Comparison of ENCODE assay signal across 8 cellular contexts in the genomic region with DNA sequence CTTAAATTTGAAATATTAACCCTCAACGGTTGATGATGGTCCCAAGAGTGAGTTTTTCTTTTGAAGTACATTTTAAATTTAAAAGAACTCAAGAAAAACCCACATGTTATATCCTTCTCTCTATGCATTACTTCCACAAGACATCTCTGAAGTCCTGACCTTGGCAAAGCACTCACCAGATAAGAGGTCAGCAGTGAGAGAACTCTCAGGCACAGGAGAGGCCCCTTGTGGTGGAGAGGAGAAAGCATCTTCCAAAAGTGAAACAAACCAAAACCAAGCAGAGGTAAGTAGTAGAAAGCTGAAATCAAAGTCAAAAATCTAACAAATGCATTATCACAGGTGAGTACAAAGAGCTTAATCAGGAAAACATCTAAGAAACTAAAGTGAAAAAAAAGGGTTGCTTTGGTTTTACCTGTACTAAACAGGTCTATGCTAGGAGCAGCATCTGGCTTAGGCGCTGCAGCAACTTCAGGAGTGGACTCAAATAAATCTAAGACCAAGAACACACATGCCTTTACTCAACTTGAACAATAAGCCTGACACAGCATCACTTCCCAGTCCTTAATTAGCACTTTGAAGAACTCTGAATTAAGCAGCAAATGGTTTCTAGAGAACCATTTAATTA.
DNase-seq lines count a peak whose midpoint lies in the region; ATAC-seq and TF ChIP-seq lines count a peak whose summit lies in the region.

No MANE protein-coding gene starts in this region.

- H3K27me3 ChIP-seq in mammary epithelial cell (ENCODE audit: insufficient read depth, low read length), result no peaks in the 10 kb centered on the region
- H3K27me3 ChIP-seq in smooth muscle cell (ENCODE audit: low read depth), result no peaks in the 10 kb centered on the region

- H3K27me3 Mint-ChIP-seq in activated CD8-positive, alpha-beta memory T cell treated with anti-CD3 and anti-CD28 coated beads, Interleukin-2, amount 10 ng/mL, durations not matched to agents 7 days and 5 days, result no peaks in the 10 kb centered on the region

- H3K36me3 ChIP-seq in mammary epithelial cell (ENCODE audit: insufficient read depth, low read length) (no peaks in the 10 kb centered on the region), smooth muscle cell (ENCODE audit: low read depth) (no peaks in the 10 kb centered on the region)

- H3F3A ChIP-seq in smooth muscle cell (ENCODE audit: low read depth), result no peaks in the 10 kb centered on the region

- H3K4me3 ChIP-seq in HFF-Myc (replicated peaks; ENCODE audit: low read depth, low read length), result no peak overlapping the region
- no peak overlapping the region for H3K4me3 ChIP-seq in LNCaP clone FGC (ENCODE audit: low read depth, low read length)
- H3K4me3 ChIP-seq in mammary epithelial cell (replicated peaks in 1 of 3; ENCODE audit: insufficient read depth in 1 of 3, low read depth in 2 of 3, low read length in 3 of 3), result no peak overlapping the region
- H3K4me3 ChIP-seq in smooth muscle cell, result no peak overlapping the region

- TF ChIP-seq CTCF in HFF-Myc (IDR thresholded peaks at IDR 0.05; ENCODE audit: low read depth, low read length, missing control alignments), result peak; percentile 54
- peak; percentile 55 for TF ChIP-seq CTCF in LNCaP clone FGC (IDR thresholded peaks at IDR 0.05; ENCODE audit: control insufficient read depth, extremely low read depth, insufficient read depth)
- TF ChIP-seq CTCF in mammary epithelial cell (conservative IDR thresholded peaks at IDR 0.05 in 1 of 2, IDR thresholded peaks at IDR 0.05 in 1 of 2; ENCODE audit: extremely low read depth in 1 of 2, insufficient read depth in 1 of 2, low read depth in 1 of 2, low read length in 2 of 2), result peak; percentile 52 to 66
- TF ChIP-seq CTCF in smooth muscle cell (IDR thresholded peaks at IDR 0.05; ENCODE audit: borderline replicate concordance, insufficient read depth, poor library complexity, severe bottlenecking), result peak; percentile 43

- H2AFZ ChIP-seq in mammary epithelial cell (ENCODE audit: low read depth, low read length), result no peak overlapping the region
- no peak overlapping the region for H2AFZ ChIP-seq in smooth muscle cell (ENCODE audit: low read depth)

- H3K4me3 Mint-ChIP-seq in activated CD8-positive, alpha-beta memory T cell treated with anti-CD3 and anti-CD28 coated beads, Interleukin-2, amount 10 ng/mL, durations not matched to agents 7 days and 5 days, result peak overlapping the region; percentile 12

- dilution Hi-C loops in mammary epithelial cell (cut with HindIII; ENCODE audit: low sequenced_read_pairs), result no loop called here

- H3K36me3 Mint-ChIP-seq in activated CD8-positive, alpha-beta memory T cell treated with anti-CD3 and anti-CD28 coated beads, Interleukin-2, amount 10 ng/mL, durations not matched to agents 7 days and 5 days, result no peaks in the 10 kb centered on the region

- H3K27ac Mint-ChIP-seq in activated CD8-positive, alpha-beta memory T cell treated with anti-CD3 and anti-CD28 coated beads, Interleukin-2, amount 10 ng/mL, durations not matched to agents 7 days and 5 days, result no peak overlapping the region

- H3K27ac ChIP-seq in mammary epithelial cell (ENCODE audit: insufficient read depth, low read depth, low read length), result no peak overlapping the region
- H3K27ac ChIP-seq in smooth muscle cell (ENCODE audit: low read depth), result no peak overlapping the region

- peaks cover 2% of the 10 kb centered on the region for H3K4me1 Mint-ChIP-seq in activated CD8-positive, alpha-beta memory T cell treated with anti-CD3 and anti-CD28 coated beads, Interleukin-2, amount 10 ng/mL, durations not matched to agents 7 days and 5 days

- intact Hi-C loops in mammary epithelial cell (cut with micrococcal nuclease), result no loop called here

- H3K9me3 ChIP-seq in mammary epithelial cell (replicated peaks; ENCODE audit: insufficient read depth, low read length) (no peaks in the 10 kb centered on the region), smooth muscle cell (replicated peaks; ENCODE audit: low read depth) (no peaks in the 10 kb centered on the region)

- in situ Hi-C loops in mammary epithelial cell (cut with MboI; ENCODE audit: low sequenced_read_pairs in 2 of 2), result no loop called here

- H4K20me1 ChIP-seq in mammary epithelial cell (ENCODE audit: insufficient read depth, low read length) (no peaks in the 10 kb centered on the region), smooth muscle cell (ENCODE audit: low read depth) (no peaks in the 10 kb centered on the region)

- CTCF ChIA-PET in activated CD8-positive, alpha-beta memory T cell treated with anti-CD3 and anti-CD28 coated beads, Interleukin-2, amount 10 ng/mL, durations not matched to agents 7 days and 5 days (lab: Charles Lee), result no interaction called here
- CTCF ChIA-PET in mammary epithelial cell (lab: Charles Lee; ENCODE audit: low non-redundant PET), result interaction anchor here (0.6 kb wide), 1 partner anchor 12 kb away, joined by 4 read pairs; no protein-coding TSS in a partner anchor

- H3K4me2 ChIP-seq in mammary epithelial cell (ENCODE audit: insufficient read depth, low read depth, low read length), result peak overlapping the region; percentile 53
- H3K4me2 ChIP-seq in smooth muscle cell, result no peak overlapping the region

- ATAC-seq in activated CD8-positive, alpha-beta memory T cell treated with anti-CD3 and anti-CD28 coated beads, Interleukin-2, amount 10 ng/mL, durations not matched to agents 7 days and 5 days, result peak; percentile 51

- H3K4me1 ChIP-seq in mammary epithelial cell (ENCODE audit: insufficient read depth, low read length), result no peaks in the 10 kb centered on the region
- no peaks in the 10 kb centered on the region for H3K4me1 ChIP-seq in smooth muscle cell (ENCODE audit: low read depth)

- WGBS in mammary epithelial cell (ENCODE audit: low coverage, missing lambda C conversion rate), result 90% methylated on average over 2 of the region's 2 CpGs
- 88% methylated on average over 2 of the region's 2 CpGs for WGBS in smooth muscle cell (ENCODE audit: low lambda C conversion rate)

- H3K79me2 ChIP-seq in mammary epithelial cell (ENCODE audit: insufficient read depth, low read length) (no peaks in the 10 kb centered on the region), smooth muscle cell (ENCODE audit: low read depth) (no peaks in the 10 kb centered on the region)

- H3K9me3 Mint-ChIP-seq in activated CD8-positive, alpha-beta memory T cell treated with anti-CD3 and anti-CD28 coated beads, Interleukin-2, amount 10 ng/mL, durations not matched to agents 7 days and 5 days (ENCODE audit: low read depth), result no peaks in the 10 kb centered on the region

- no TSS peak for BruUV-seq in mammary epithelial cell (replicated peaks; lab: Mats Ljungman, UMichigan)

- no peak overlapping the region for H3K9ac ChIP-seq in mammary epithelial cell (ENCODE audit: insufficient read depth, low read length)
- no peak overlapping the region for H3K9ac ChIP-seq in smooth muscle cell (ENCODE audit: low read depth)

- DNase-seq in activated CD8-positive, alpha-beta memory T cell treated with anti-CD3 and anti-CD28 coated beads, Interleukin-2, amount 10 ng/mL, durations not matched to agents 7 days and 5 days, result no peak
- DNase-seq in activated CD8-positive, alpha-beta memory T cell treated with anti-CD3 and anti-CD28 coated beads, Interleukin-2, amount 50 U/mL, for 48 hours, result no peak
- peak; percentile 2 for DNase-seq in HFF-Myc (ENCODE audit: extremely low read depth, low read depth)
- peak; percentile 17 for DNase-seq in LNCaP clone FGC (ENCODE audit: low read depth)
- peak; percentile 18 for DNase-seq in mammary epithelial cell
- DNase-seq in smooth muscle cell (lab: John Stamatoyannopoulos, UW; ENCODE audit: unreplicated experiment), result no peak
- DNase-seq in DMS114 treated with DMSO at 0.1 percent for 48 hours (lab: John Stamatoyannopoulos, UW; ENCODE audit: unreplicated experiment), result no peak
- DNase-seq in HK-2 (ENCODE audit: unreplicated experiment), result no peak

Comparison
In these comparisons a context has a peak if more than half of its experiments do, and no peak if none do; other contexts are left out.
1. DNase-seq: peak in HFF-Myc (single experiment), LNCaP clone FGC (single experiment) and mammary epithelial cell (single experiment); none in activated CD8-positive, alpha-beta memory T cell treated with anti-CD3 and anti-CD28 coated beads, Interleukin-2, amount 10 ng/mL, durations not matched to agents 7 days and 5 days (single experiment), activated CD8-positive, alpha-beta memory T cell treated with anti-CD3 and anti-CD28 coated beads, Interleukin-2, amount 50 U/mL, for 48 hours (single experiment), smooth muscle cell (single experiment), DMS114 treated with DMSO at 0.1 percent for 48 hours (single experiment) and HK-2 (single experiment).
2. Peak in every context shown above with its lines, with median percentiles within 50 percentile points of each other: CTCF ChIP-seq.